In the genomic region with DNA sequence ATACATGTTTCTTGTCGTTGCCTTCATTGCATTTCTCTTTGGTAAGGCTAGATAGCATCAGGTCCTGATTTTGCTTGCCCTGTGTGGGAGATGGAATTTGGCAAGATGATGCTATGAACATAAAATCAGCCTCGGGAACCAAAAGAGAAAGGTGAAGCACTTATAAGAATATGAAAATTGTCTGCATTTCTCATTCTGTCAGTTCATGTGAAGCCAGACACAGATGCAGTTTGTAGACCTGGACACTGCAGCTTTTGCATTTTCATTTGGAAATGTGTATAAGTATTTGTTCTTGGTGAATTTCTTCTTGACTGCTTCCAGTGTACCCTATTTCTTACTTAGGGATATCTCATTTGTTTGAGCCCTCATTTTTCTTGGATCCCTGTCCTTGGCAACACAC, we compare ENCODE assay signal across 2 cellular contexts.
TF ChIP-seq lines count a peak whose summit lies in the region.

No MANE protein-coding gene starts in this region.

TF ChIP-seq in SK-N-SH, 30 proteins besides CTCF, POLR2A, EP300 and RAD21 (continued from another document):
- TF ChIP-seq, protein P1, sequence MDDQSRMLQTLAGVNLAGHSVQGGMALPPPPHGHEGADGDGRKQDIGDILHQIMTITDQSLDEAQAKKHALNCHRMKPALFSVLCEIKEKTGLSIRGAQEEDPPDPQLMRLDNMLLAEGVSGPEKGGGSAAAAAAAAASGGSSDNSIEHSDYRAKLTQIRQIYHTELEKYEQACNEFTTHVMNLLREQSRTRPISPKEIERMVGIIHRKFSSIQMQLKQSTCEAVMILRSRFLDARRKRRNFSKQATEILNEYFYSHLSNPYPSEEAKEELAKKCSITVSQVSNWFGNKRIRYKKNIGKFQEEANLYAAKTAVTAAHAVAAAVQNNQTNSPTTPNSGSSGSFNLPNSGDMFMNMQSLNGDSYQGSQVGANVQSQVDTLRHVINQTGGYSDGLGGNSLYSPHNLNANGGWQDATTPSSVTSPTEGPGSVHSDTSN (IDR thresholded peaks at IDR 0.05), result no peak
- TF ChIP-seq TCF12 (IDR thresholded peaks at IDR 0.05) (no peak), TEAD4 (IDR thresholded peaks at IDR 0.05; ENCODE audit: borderline replicate concordance, insufficient read depth) (no peak), RFX5 (IDR thresholded peaks at IDR 0.05; ENCODE audit: low read length) (no peak), EZH2phosphoT487 (IDR thresholded peaks at IDR 0.05; ENCODE audit: borderline replicate concordance, low read depth) (no peak), GATA2 (CRISPR knock-in tag; IDR thresholded peaks at IDR 0.05) (no peak), RCOR1 (IDR thresholded peaks at IDR 0.05; ENCODE audit: low read length) (no peak), YY1 (IDR thresholded peaks at IDR 0.05; ENCODE audit: low read depth) (no peak), NRF1 (IDR thresholded peaks at IDR 0.05; ENCODE audit: low read depth, low read length) (no peak), GABPA (IDR thresholded peaks at IDR 0.05; ENCODE audit: low read depth) (no peak)
- TF ChIP-seq, protein P2, sequence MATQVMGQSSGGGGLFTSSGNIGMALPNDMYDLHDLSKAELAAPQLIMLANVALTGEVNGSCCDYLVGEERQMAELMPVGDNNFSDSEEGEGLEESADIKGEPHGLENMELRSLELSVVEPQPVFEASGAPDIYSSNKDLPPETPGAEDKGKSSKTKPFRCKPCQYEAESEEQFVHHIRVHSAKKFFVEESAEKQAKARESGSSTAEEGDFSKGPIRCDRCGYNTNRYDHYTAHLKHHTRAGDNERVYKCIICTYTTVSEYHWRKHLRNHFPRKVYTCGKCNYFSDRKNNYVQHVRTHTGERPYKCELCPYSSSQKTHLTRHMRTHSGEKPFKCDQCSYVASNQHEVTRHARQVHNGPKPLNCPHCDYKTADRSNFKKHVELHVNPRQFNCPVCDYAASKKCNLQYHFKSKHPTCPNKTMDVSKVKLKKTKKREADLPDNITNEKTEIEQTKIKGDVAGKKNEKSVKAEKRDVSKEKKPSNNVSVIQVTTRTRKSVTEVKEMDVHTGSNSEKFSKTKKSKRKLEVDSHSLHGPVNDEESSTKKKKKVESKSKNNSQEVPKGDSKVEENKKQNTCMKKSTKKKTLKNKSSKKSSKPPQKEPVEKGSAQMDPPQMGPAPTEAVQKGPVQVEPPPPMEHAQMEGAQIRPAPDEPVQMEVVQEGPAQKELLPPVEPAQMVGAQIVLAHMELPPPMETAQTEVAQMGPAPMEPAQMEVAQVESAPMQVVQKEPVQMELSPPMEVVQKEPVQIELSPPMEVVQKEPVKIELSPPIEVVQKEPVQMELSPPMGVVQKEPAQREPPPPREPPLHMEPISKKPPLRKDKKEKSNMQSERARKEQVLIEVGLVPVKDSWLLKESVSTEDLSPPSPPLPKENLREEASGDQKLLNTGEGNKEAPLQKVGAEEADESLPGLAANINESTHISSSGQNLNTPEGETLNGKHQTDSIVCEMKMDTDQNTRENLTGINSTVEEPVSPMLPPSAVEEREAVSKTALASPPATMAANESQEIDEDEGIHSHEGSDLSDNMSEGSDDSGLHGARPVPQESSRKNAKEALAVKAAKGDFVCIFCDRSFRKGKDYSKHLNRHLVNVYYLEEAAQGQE (IDR thresholded peaks at IDR 0.05; ENCODE audit: low read depth, low read length), result no peak

TF ChIP-seq in SK-N-SH treated with all-trans-retinoic acid at 6 μM for 48 hours, 23 proteins besides CTCF, POLR2A, EP300 and RAD21 (continued from another document):
- no peak for TF ChIP-seq ZFP3 (CRISPR knock-in tag; IDR thresholded peaks at IDR 0.05)
- TF ChIP-seq ARNTL (CRISPR knock-in tag; IDR thresholded peaks at IDR 0.05; ENCODE audit: borderline replicate concordance, low read depth), result no peak
- no peak for TF ChIP-seq ZNF70 (CRISPR knock-in tag; IDR thresholded peaks at IDR 0.05)
- TF ChIP-seq ZNF8 (CRISPR knock-in tag; IDR thresholded peaks at IDR 0.05), result no peak
- TF ChIP-seq TCF4 (CRISPR knock-in tag; IDR thresholded peaks at IDR 0.05; ENCODE audit: borderline replicate concordance), result no peak
- no peak for TF ChIP-seq RARB (CRISPR knock-in tag; IDR thresholded peaks at IDR 0.05)
- TF ChIP-seq ESRRG (CRISPR knock-in tag; IDR thresholded peaks at IDR 0.05), result no peak
- TF ChIP-seq TOX (CRISPR knock-in tag; IDR thresholded peaks at IDR 0.05; ENCODE audit: borderline replicate concordance), result no peak
- no peak for TF ChIP-seq ZNF565 (CRISPR knock-in tag; conservative IDR thresholded peaks at IDR 0.05; ENCODE audit: low read depth)
- TF ChIP-seq, protein P3, sequence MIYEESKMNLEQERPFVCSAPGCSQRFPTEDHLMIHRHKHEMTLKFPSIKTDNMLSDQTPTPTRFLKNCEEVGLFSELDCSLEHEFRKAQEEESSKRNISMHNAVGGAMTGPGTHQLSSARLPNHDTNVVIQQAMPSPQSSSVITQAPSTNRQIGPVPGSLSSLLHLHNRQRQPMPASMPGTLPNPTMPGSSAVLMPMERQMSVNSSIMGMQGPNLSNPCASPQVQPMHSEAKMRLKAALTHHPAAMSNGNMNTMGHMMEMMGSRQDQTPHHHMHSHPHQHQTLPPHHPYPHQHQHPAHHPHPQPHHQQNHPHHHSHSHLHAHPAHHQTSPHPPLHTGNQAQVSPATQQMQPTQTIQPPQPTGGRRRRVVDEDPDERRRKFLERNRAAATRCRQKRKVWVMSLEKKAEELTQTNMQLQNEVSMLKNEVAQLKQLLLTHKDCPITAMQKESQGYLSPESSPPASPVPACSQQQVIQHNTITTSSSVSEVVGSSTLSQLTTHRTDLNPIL (CRISPR knock-in tag; IDR thresholded peaks at IDR 0.05; ENCODE audit: low read depth), result no peak
